ENCODE assay signal across 18 cellular contexts in the genomic region with DNA sequence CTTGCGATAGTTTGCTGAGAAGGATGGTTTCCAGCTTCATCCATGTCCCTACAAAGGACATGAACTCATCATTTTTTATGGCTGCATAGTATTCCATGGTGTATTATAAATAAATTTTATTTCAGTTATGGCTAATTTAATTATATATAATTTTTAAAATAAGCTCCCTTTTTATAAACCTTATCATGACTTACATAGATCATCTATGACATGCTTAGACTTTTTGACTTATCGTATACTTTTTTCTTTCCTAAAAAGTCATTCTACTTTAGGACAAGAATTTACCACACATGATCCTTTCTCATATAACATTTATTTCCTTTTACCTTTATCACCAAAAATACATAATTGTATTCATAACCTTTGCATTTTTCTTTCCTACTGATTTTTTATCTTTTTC.
"Had no signal": no experiment of that assay in that cellular context is flagged by ENCODE, and none has a peak within 500 bp of the region (broad histone marks: within the 10 kb centered on the region; RNA-seq: fewer than 3 reads in every experiment).

No MANE protein-coding gene starts in this region.

- H3K36me3 ChIP-seq: colonic mucosa, tibial nerve, uterus had no signal

- H3K4me1 ChIP-seq: body of pancreas, colonic mucosa, tibial nerve, uterus had no signal

- ATAC-seq: body of pancreas; esophagus mucosa; left ventricle myocardium superior; natural killer cell treated with Interleukin-12 subunit alpha and Interleukin-12 subunit beta and Interleukin-15 and Interleukin-18, amount 100 ng/mL, for 72 hours; stimulated activated naive B cell treated with anti-CD40 and anti-IgM and Interleukin-4, amounts not matched to agents 10 μg/mL and 1 μg/mL and 100 μg/mL, for 72 hours had no signal

- H3K27me3 ChIP-seq: body of pancreas, colonic mucosa, tibial nerve, uterus had no signal

- DNase-seq: activated CD4-positive, alpha-beta T cell treated with anti-CD3 and anti-CD28 coated beads, Interleukin-2, amount 10 ng/mL, durations not matched to agents 7 days and 5 days; activated CD8-positive, alpha-beta memory T cell treated with anti-CD3 and anti-CD28 coated beads, Interleukin-2, amount 50 U/mL, for 48 hours; activated gamma-delta T cell treated with Interleukin-2 at 50 U/mL for 16 hours; activated naive CD8-positive, alpha-beta T cell treated with anti-CD3 and anti-CD28 coated beads for 36 hours; amygdala; body of pancreas; central memory CD4-positive, alpha-beta T cell; colonic mucosa; hippocampal formation; left ventricle myocardium superior; nucleus accumbens; posterior cingulate gyrus; stimulated activated CD4-positive, alpha-beta T cell treated with anti-CD3 and anti-CD28 coated beads, Interleukin-2, amount 100 ng/mL, for 48 hours; stimulated activated naive B cell treated with anti-CD40 and anti-IgM and Interleukin-4, amounts not matched to agents 10 μg/mL and 1 μg/mL and 100 μg/mL, for 72 hours; uterus had no signal

- H3K27ac ChIP-seq: body of pancreas, colonic mucosa, tibial nerve, uterus had no signal

- H3K4me3 ChIP-seq: body of pancreas, colonic mucosa, tibial nerve, uterus had no signal
